In the genomic region with DNA sequence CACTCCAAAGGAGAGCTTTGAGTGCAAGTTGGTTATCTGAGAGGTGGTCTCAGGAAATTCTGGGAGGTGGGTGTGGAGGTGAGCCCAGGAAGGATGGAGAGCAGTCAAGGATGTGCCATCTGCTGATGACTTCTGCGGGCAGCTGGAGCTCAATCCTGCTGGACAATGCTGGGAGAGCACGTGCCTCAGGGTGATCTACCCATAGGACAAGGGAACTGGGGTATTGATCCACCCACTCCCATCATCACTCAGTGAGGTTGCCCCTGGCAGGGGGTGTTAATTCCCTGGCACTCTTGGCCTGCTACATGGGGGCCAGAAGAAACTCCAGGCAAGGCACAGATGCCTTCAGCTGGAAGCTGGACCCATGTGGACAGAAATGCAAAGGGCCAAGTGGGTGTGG, we compare ENCODE assay signal across 12 cellular contexts. TPM values are rescaled to one million over a fixed set of nuclear protein-coding genes. Genes with fewer than 3 reads are reported as not detected.
DNase-seq lines count a peak whose midpoint lies in the region; ATAC-seq and TF ChIP-seq lines count a peak whose summit lies in the region.
"Had no signal": no experiment of that assay in that cellular context is flagged by ENCODE, and none has a peak within 500 bp of the region (broad histone marks: within the 10 kb centered on the region; RNA-seq: fewer than 3 reads in every experiment).

No MANE protein-coding gene starts in this region.

- H3K9ac ChIP-seq in Karpas-422 (ENCODE audit: low read length) (no peak overlapping the region), skeletal muscle tissue (ENCODE audit: low read depth in 1 of 3, low read length in 3 of 3) (no peak overlapping the region)

- CTCF ChIA-PET in CD8-positive, alpha-beta T cell (lab: Charles Lee), result interaction anchor here (1.0 to 2.2 kb wide), 10 partner anchors 9 to 54 kb away, joined by 3 to 18 read pairs (median 4); no protein-coding TSS in a partner anchor

- intact Hi-C loops in CD8-positive, alpha-beta T cell (cut with DNase I, micrococcal nuclease), result loop anchor here (5.0 to 10.0 kb wide), 4 partner anchors 677 to 1627 kb away; a partner anchor contains a TSS
- intact Hi-C loops in esophagus squamous epithelium (cut with DNase I), result no loop called here

- H3K27ac ChIP-seq in CD8-positive, alpha-beta T cell (ENCODE audit: low read depth, low read length), result peak overlapping the region; percentile 71
- H3K27ac ChIP-seq in Karpas-422 (ENCODE audit: low read length) (no peak overlapping the region), esophagus squamous epithelium (peak overlapping the region; percentile 21 to 79 (median 64)), skeletal muscle tissue (ENCODE audit: low read depth, low read length) (peak overlapping the region; percentile 42)
- H3K27ac ChIP-seq: SJSA1 had no signal

- peaks cover 25% of the 10 kb centered on the region for H3K36me3 Mint-ChIP-seq in CD8-positive, alpha-beta T cell

- peaks cover 9% of the 10 kb centered on the region for H3K9me3 Mint-ChIP-seq in CD8-positive, alpha-beta T cell

- H3K4me1 ChIP-seq in CD8-positive, alpha-beta T cell (ENCODE audit: insufficient read depth, low read length), result peaks cover 55% of the 10 kb centered on the region
- H3K4me1 ChIP-seq in Karpas-422 (ENCODE audit: low read length), result peaks cover 12% of the 10 kb centered on the region
- H3K4me1 ChIP-seq in esophagus squamous epithelium, result peaks cover 0 to 23% (median 10%) of the 10 kb centered on the region in 3 donors
- H3K4me1 ChIP-seq in skeletal muscle tissue (ENCODE audit: control insufficient read depth in 3 of 3, insufficient read depth in 3 of 3, low read length in 3 of 3), result peaks cover 8 to 10% (median 9%) of the 10 kb centered on the region in 3 donors

- no peaks in the 10 kb centered on the region for H3K36me3 ChIP-seq in CD8-positive, alpha-beta T cell (ENCODE audit: insufficient read depth, low read length)
- H3K36me3 ChIP-seq in Karpas-422 (ENCODE audit: insufficient read depth, low read length), result no peaks in the 10 kb centered on the region
- no peaks in the 10 kb centered on the region for H3K36me3 ChIP-seq in esophagus squamous epithelium
- H3K36me3 ChIP-seq in skeletal muscle tissue (ENCODE audit: control insufficient read depth in 3 of 3, insufficient read depth in 3 of 3, low read length in 3 of 3), result no peaks in the 10 kb centered on the region
- H3K36me3 ChIP-seq: SJSA1 had no signal

- no peaks in the 10 kb centered on the region for H3K79me2 ChIP-seq in Karpas-422 (ENCODE audit: low read length)

- no peak for ATAC-seq in CD8-positive, alpha-beta T cell
- no peak for ATAC-seq in GM21825 (IDR thresholded peaks at IDR 0.05; ENCODE audit: unreplicated experiment)
- no peak for ATAC-seq in GM19395 (IDR thresholded peaks at IDR 0.05; ENCODE audit: unreplicated experiment)

- no peaks in the 10 kb centered on the region for H3K27me3 ChIP-seq in CD8-positive, alpha-beta T cell (ENCODE audit: insufficient read depth, low read length)
- H3K27me3 ChIP-seq in Karpas-422 (ENCODE audit: low read length), result no peaks in the 10 kb centered on the region
- peaks cover 0 to 17% (median 0%) of the 10 kb centered on the region in 4 donors for H3K27me3 ChIP-seq in esophagus squamous epithelium
- peaks cover 3 to 6% (median 3%) of the 10 kb centered on the region in 3 donors for H3K27me3 ChIP-seq in skeletal muscle tissue (ENCODE audit: control insufficient read depth in 3 of 3, insufficient read depth in 3 of 3, low read length in 3 of 3)

- peak overlapping the region; percentile 81 for H3K4me3 Mint-ChIP-seq in CD8-positive, alpha-beta T cell

- no peaks in the 10 kb centered on the region for H3K9me2 ChIP-seq in Karpas-422 (replicated peaks; ENCODE audit: insufficient read depth, low read length)

- peak overlapping the region; percentile 29 for H3K4me3 ChIP-seq in CD8-positive, alpha-beta T cell (ENCODE audit: low read depth, low read length)
- H3K4me3 ChIP-seq in Karpas-422 (ENCODE audit: low read length) (no peak overlapping the region), esophagus squamous epithelium (no peak overlapping the region), skeletal muscle tissue (ENCODE audit: low read length in 3 of 3) (no peak overlapping the region)
- H3K4me3 ChIP-seq: GM12878, SJSA1 had no signal

- POLR2A ChIA-PET in CD8-positive, alpha-beta T cell (lab: Charles Lee), result interaction anchor here (0.9 to 4.1 kb wide), 7 partner anchors 8 to 230 kb away, joined by 3 to 82 read pairs (median 4); a partner anchor contains a TSS

- H3K4me2 ChIP-seq in Karpas-422 (ENCODE audit: low read depth, low read length, poor library complexity, severe bottlenecking), result no peak overlapping the region

- no peaks in the 10 kb centered on the region for H4K20me1 ChIP-seq in Karpas-422 (ENCODE audit: insufficient read depth, low read depth, low read length)

- no peak for TF ChIP-seq POLR2A in esophagus squamous epithelium (IDR thresholded peaks at IDR 0.05)

- peaks cover 75% of the 10 kb centered on the region for H3K4me1 Mint-ChIP-seq in CD8-positive, alpha-beta T cell (ENCODE audit: low read depth)

- H2AFZ ChIP-seq in Karpas-422 (ENCODE audit: low read length), result peak overlapping the region; percentile 88; the same call in 1 of the 2 replicates

- WGBS in esophagus squamous epithelium, 2 donors, result 83 to 94% methylated on average over 1 to 2 of the region's 2 CpGs

- DNase-seq in CD8-positive, alpha-beta T cell, result peak in 2 of 7 experiments; percentile 10 to 48
- DNase-seq in Karpas-422 (no peak), esophagus squamous epithelium (lab: John Stamatoyannopoulos, UW) (no peak), dedifferentiated amniotic fluid mesenchymal stem cell (ENCODE audit: extremely low spot score) (no peak), NCI-H187 treated with DMSO at 0.1 percent for 48 hours (lab: John Stamatoyannopoulos, UW) (no peak)
- DNase-seq: MM.1S had no signal

- TF ChIP-seq CTCF in CD8-positive, alpha-beta T cell (IDR thresholded peaks at IDR 0.05), result no peak
- no peak for TF ChIP-seq CTCF in esophagus squamous epithelium (IDR thresholded peaks at IDR 0.05)

- peak overlapping the region; percentile 98 for H3K27ac Mint-ChIP-seq in CD8-positive, alpha-beta T cell

- no peaks in the 10 kb centered on the region for H3K27me3 Mint-ChIP-seq in CD8-positive, alpha-beta T cell (ENCODE audit: low read depth)

- H3K9me3 ChIP-seq in CD8-positive, alpha-beta T cell (ENCODE audit: low read length), result peaks cover 6% of the 10 kb centered on the region
- no peaks in the 10 kb centered on the region for H3K9me3 ChIP-seq in Karpas-422 (ENCODE audit: low read length)
- H3K9me3 ChIP-seq in esophagus squamous epithelium, result peaks cover 0 to 4% (median 0%) of the 10 kb centered on the region in 3 donors
- H3K9me3 ChIP-seq in skeletal muscle tissue (ENCODE audit: control insufficient read depth in 3 of 3, low read length in 3 of 3), result peaks cover 0 to 8% (median 4%) of the 10 kb centered on the region in 3 donors
- H3K9me3 ChIP-seq: SJSA1 had no signal

RNA-seq across cellular contexts. Expression of a gene that starts 7.1 kb away (rescaled TPM):
- total RNA-seq in CD8-positive, alpha-beta T cell, result 10 to 100 TPM; 21.1 to 28.3 TPM
- 2.9 and 7.6 TPM in 2 replicates for total RNA-seq in Karpas-422 (2014; rRNA removed; shearing (Covaris generic); ENCODE audit: low replicate concordance)
- 1 to 10 TPM in 1 of 4 donors, under 1 TPM in 3; 0.08 to 1.7 (median 0.23) TPM for total RNA-seq in esophagus squamous epithelium
- under 0.01 TPM for total RNA-seq in skeletal muscle tissue
- total RNA-seq: NCI-H460, SJSA1 had no signal
